Comparison of ENCODE assay signal across 24 cellular contexts in genomic region chr19:18794692-18795091, GRCh38. TPM values are rescaled to one million over a fixed set of nuclear protein-coding genes. Genes with fewer than 3 reads are reported as not detected.
"Had no signal": no experiment of that assay in that cellular context is flagged by ENCODE, and none has a peak within 500 bp of the region (broad histone marks: within the 10 kb centered on the region; RNA-seq: fewer than 3 reads in every experiment).

No MANE protein-coding gene starts in this region.

- FAIRE-seq: pancreas, small intestine had no signal

- DNase-seq: islet precursor cell; left ventricle myocardium inferior; mesendoderm; naive thymus-derived CD4-positive, alpha-beta T cell; pancreas; posterior cingulate gyrus; retina; sigmoid colon; small intestine; stimulated activated CD4-positive, alpha-beta T cell treated with anti-CD3 and anti-CD28 coated beads, Interleukin-1b, Interleukin-23, amount 100 ng/mL, for 48 hours; stimulated activated CD4-positive, alpha-beta T cell treated with anti-CD3 and anti-CD28 coated beads, Interleukin-2, amount 100 ng/mL, for 48 hours; stimulated activated CD4-positive, alpha-beta T cell treated with anti-CD3 and anti-CD28 coated beads, Interleukin-4, amount 100 ng/mL, for 4 hours; stimulated activated CD8-positive, alpha-beta memory T cell treated with anti-CD3 and anti-CD28 coated beads, Interleukin-4, amount 100 ng/mL, for 48 hours; stimulated activated naive CD4-positive, alpha-beta T cell treated with Interleukin-2 at 50 U/mL for 16 hours; stimulated activated naive CD8-positive, alpha-beta T cell treated with anti-CD3 and anti-CD28 coated beads, Interleukin-15, amount 100 ng/mL, for 72 hours; uterus had no signal

- H3K9me3 ChIP-seq: left ventricle myocardium inferior, pancreas, prostate gland, sigmoid colon, tibial nerve, uterus had no signal

- H2AFZ ChIP-seq: hepatocyte had no signal

- ATAC-seq: naive thymus-derived CD4-positive, alpha-beta T cell; stimulated activated naive CD8-positive, alpha-beta T cell treated with anti-CD3 and anti-CD28 coated beads, Interleukin-15, amount 100 ng/mL, for 72 hours had no signal

- H3K4me1 ChIP-seq: pancreas, prostate gland had no signal

- H3K36me3 ChIP-seq: left ventricle myocardium inferior, pancreas, prostate gland, sigmoid colon, tibial nerve, uterus had no signal

- H3K4me3 ChIP-seq: hepatocyte, left ventricle myocardium inferior, lung, pancreas, prostate gland, sigmoid colon, tibial nerve, uterus had no signal

- H3K27ac ChIP-seq: hepatocyte, left ventricle myocardium inferior, pancreas, prostate gland, sigmoid colon, tibial nerve, uterus had no signal

- H3K79me2 ChIP-seq: hepatocyte had no signal

RNA-seq across cellular contexts. Expression of gene COMP, which starts 3.6 kb away (rescaled TPM):
- total RNA-seq: kidney epithelial cell; mononuclear cell; naive thymus-derived CD4-positive, alpha-beta T cell; natural killer cell treated with Interleukin-12 subunit alpha and Interleukin-12 subunit beta and Interleukin-15 and Interleukin-18, amount 100 ng/mL, for 72 hours had no signal
- polyA plus RNA-seq: naive thymus-derived CD4-positive, alpha-beta T cell; neural cell had no signal
